21 cellular contexts compared by ENCODE assay signal in the genomic region with DNA sequence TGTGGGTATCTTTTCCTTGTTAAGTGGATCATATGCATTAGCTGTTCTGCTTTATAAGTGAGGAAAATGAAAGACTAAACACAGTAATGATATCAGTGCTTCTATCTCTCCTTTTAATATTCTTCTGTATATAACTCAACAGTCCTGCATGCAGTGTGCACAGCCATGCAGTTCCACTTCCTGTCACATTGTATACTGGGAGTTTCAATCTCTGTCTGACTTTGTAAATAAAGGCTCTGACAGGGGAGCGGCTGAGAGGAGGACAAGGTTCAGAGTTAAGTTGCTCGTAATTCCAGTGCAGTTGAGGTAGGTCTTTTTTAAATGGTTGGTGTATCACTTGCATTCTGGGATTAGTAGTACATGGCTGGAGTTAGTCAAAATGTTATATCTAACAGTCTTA.
DNase-seq lines count a peak whose midpoint lies in the region; ATAC-seq, FAIRE-seq and TF ChIP-seq lines count a peak whose summit lies in the region.
"Had no signal": no experiment of that assay in that cellular context is flagged by ENCODE, and none has a peak within 500 bp of the region (broad histone marks: within the 10 kb centered on the region; RNA-seq: fewer than 3 reads in every experiment).

No MANE protein-coding gene starts in this region.

- intact Hi-C loops in lower leg skin (cut with DNase I; ENCODE audit: low total_unique reads), result no loop called here

- no peak for TF ChIP-seq POLR2A in GM12892 (IDR thresholded peaks at IDR 0.05; ENCODE audit: low read depth, low read length)
- TF ChIP-seq POLR2A in lower leg skin (IDR thresholded peaks at IDR 0.05), result no peak

- WGBS in lower leg skin, 2 donors, result 87 to 91% methylated on average over 2 of the region's 2 CpGs

- no peak for TF ChIP-seq CTCF in lower leg skin (IDR thresholded peaks at IDR 0.05)

- peak; percentile 72 for ATAC-seq in GM19025 (IDR thresholded peaks at IDR 0.05; ENCODE audit: low read depth, unreplicated experiment)
- ATAC-seq in HG02763 (IDR thresholded peaks at IDR 0.05; ENCODE audit: unreplicated experiment), result peak; percentile 66
- ATAC-seq in HG03575 (IDR thresholded peaks at IDR 0.05; ENCODE audit: extremely low read depth, insufficient number of reproducible peaks, low FRiP score, unreplicated experiment), result peak; percentile 64
- no peak for ATAC-seq in HG02970 (IDR thresholded peaks at IDR 0.05; ENCODE audit: low FRiP score, unreplicated experiment)
- ATAC-seq: gastrocnemius medialis; stimulated activated memory B cell treated with anti-CD40 and anti-IgM and Interleukin-4, amounts not matched to agents 10 μg/mL and 1 μg/mL and 100 μg/mL, for 72 hours had no signal

- DNase-seq in DMS53 treated with DMSO at 0.1 percent for 48 hours (lab: John Stamatoyannopoulos, UW; ENCODE audit: unreplicated experiment) (peak; percentile 37), HK-2 (ENCODE audit: unreplicated experiment) (no peak), GM12892 (ENCODE audit: insufficient read length) (no peak), lower leg skin (ENCODE audit: low spot score in 2 of 2) (no peak)
- DNase-seq: activated T-cell treated with anti-CD3 and anti-CD28 coated beads, Interleukin-2, amount 50 U/mL, for 48 hours; adrenal gland; CD4-positive, CD25-positive, alpha-beta regulatory T cell; cerebellar nuclear complex; gastrocnemius medialis; IMR-90; mesenchymal stem cell; NCI-H1048; NCI-H2227 treated with DMSO at 0.1 percent for 48 hours had no signal

- no peak for FAIRE-seq in GM12892 (lab: Jason Lieb, UNC)
- FAIRE-seq: A204.1, H1 had no signal

- no peak overlapping the region for H3K4me3 ChIP-seq in lower leg skin (ENCODE audit: low read depth, poor library complexity, severe bottlenecking)
- H3K4me3 ChIP-seq: adrenal gland, gastrocnemius medialis, SJSA1 had no signal
